Comparison of ENCODE assay signal across 27 cellular contexts in genomic region chr1:66494488-66494887, GRCh38. TPM values are rescaled to one million over a fixed set of nuclear protein-coding genes. Genes with fewer than 3 reads are reported as not detected.
"Had no signal": no experiment of that assay in that cellular context is flagged by ENCODE, and none has a peak within 500 bp of the region (broad histone marks: within the 10 kb centered on the region; RNA-seq: fewer than 3 reads in every experiment).

No MANE protein-coding gene starts in this region.

- H3K4me3 ChIP-seq: esophagus squamous epithelium, left ventricle myocardium inferior, lung, mucosa of descending colon, ovary, skin epidermis, thoracic aorta had no signal

- H3K36me3 ChIP-seq: esophagus squamous epithelium, left ventricle myocardium inferior, neutrophil, ovary, thoracic aorta had no signal

- ATAC-seq: mucosa of descending colon; natural killer cell treated with Interleukin-12 subunit alpha and Interleukin-12 subunit beta and Interleukin-15 and Interleukin-18, amount 100 ng/mL, for 72 hours; sciatic nerve; stimulated activated effector memory CD8-positive, alpha-beta T cell treated with anti-CD3 and anti-CD28 coated beads, Interleukin-12 subunit alpha, Interleukin-12 subunit beta, amount 100 ng/mL, for 72 hours had no signal

- FAIRE-seq: frontal cortex, islet of Langerhans, urothelium cell line had no signal

- H3K9me3 ChIP-seq: esophagus squamous epithelium, left ventricle myocardium inferior, mucosa of descending colon, neutrophil, ovary, thoracic aorta had no signal

- H3K4me1 ChIP-seq: esophagus squamous epithelium had no signal

- DNase-seq: activated CD4-positive, alpha-beta memory T cell treated with anti-CD3 and anti-CD28 coated beads, Interleukin-2, amount 10 ng/mL, durations not matched to agents 7 days and 5 days; activated CD4-positive, alpha-beta T cell treated with anti-CD3 and anti-CD28 coated beads, Interleukin-2, amount 10 ng/mL, durations not matched to agents 24 days and 14 days; activated CD4-positive, CD25-positive, alpha-beta regulatory T cell treated with anti-CD3 and anti-CD28 coated beads, Interleukin-2, amount 50 U/mL, for 72 hours; activated CD8-positive, alpha-beta memory T cell treated with anti-CD3 and anti-CD28 coated beads, Interleukin-2, amount 50 U/mL, for 48 hours; activated gamma-delta T cell; activated naive CD4-positive, alpha-beta T cell treated with anti-CD3 and anti-CD28 coated beads, Interleukin-2, amount 50 U/mL, for 16 hours; activated T-cell treated with anti-CD3 and anti-CD28 coated beads, Interleukin-2, amount 50 U/mL, for 24 hours; amniotic stem cell; central memory CD4-positive, alpha-beta T cell; esophagus squamous epithelium; left ventricle myocardium inferior; mucosa of descending colon; ovary; retina; stimulated activated CD4-positive, alpha-beta T cell treated with anti-CD3 and anti-CD28 coated beads, Interleukin-4, amount 100 ng/mL, for 24 hours; T-helper 2 cell; trophoblast cell had no signal

- H3K27me3 ChIP-seq: esophagus squamous epithelium, neutrophil, ovary had no signal

- H3K27ac ChIP-seq: esophagus squamous epithelium, left ventricle myocardium inferior, neutrophil, ovary, thoracic aorta had no signal

RNA-seq across cellular contexts. Expression of gene SGIP1, which starts 39.5 kb away (rescaled TPM):
- total RNA-seq: activated CD4-positive, alpha-beta T cell treated with anti-CD3 and anti-CD28 coated beads, Interleukin-2, amount 10 ng/mL, durations not matched to agents 24 days and 14 days; natural killer cell treated with Interleukin-12 subunit alpha and Interleukin-12 subunit beta and Interleukin-15 and Interleukin-18, amount 100 ng/mL, for 72 hours had no signal
